ENCODE assay signal across 22 cellular contexts in the genomic region with DNA sequence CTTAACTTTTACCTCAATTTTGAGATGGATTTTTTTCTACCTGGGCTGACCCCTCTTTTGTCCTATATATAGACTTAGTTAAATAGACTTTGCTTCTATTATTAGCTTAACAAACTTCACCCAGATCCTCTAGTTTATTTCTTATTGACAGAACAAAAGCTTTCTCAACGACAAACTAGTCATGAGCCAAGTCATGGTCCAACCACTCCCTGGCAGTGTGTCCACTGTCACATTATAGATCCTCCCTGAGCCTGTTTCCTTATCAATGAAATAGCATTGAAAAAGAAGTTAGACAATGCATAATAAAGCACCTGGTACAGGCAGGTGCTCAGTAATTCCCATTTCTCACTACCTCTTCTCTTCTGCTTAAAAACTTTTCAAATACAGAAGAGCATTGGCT.
"Had no signal": no experiment of that assay in that cellular context is flagged by ENCODE, and none has a peak within 500 bp of the region (broad histone marks: within the 10 kb centered on the region; RNA-seq: fewer than 3 reads in every experiment).

No MANE protein-coding gene starts in this region.

- H3K4me3 ChIP-seq: dorsolateral prefrontal cortex, gastrocnemius medialis, left lung, mucosa of descending colon, psoas muscle, sigmoid colon, testis, tibial artery had no signal

- H3K9me3 ChIP-seq: gastrocnemius medialis, left lung, mucosa of descending colon, psoas muscle, sigmoid colon, testis, tibial artery had no signal

- FAIRE-seq: colon, kidney, urothelium cell line had no signal

- H3K27ac ChIP-seq: dorsolateral prefrontal cortex, gastrocnemius medialis, left lung, psoas muscle, sigmoid colon, testis, tibial artery had no signal

- H3K36me3 ChIP-seq: gastrocnemius medialis, left lung, sigmoid colon, tibial artery had no signal

- DNase-seq: dorsolateral prefrontal cortex; effector CD4-positive, alpha-beta T cell; gastrocnemius medialis; head of caudate nucleus; kidney; left lung; mesenchymal stem cell; mucosa of descending colon; naive thymus-derived CD4-positive, alpha-beta T cell; nephron progenitor cell; nucleus accumbens; psoas muscle; right cardiac atrium; sigmoid colon; stimulated activated CD4-positive, alpha-beta T cell treated with anti-CD3 and anti-CD28 coated beads, Interleukin-2, amount 100 ng/mL, for 24 hours; stimulated activated CD4-positive, alpha-beta T cell treated with anti-CD3 and anti-CD28 coated beads, Interleukin-4, amount 100 ng/mL, for 24 hours; stimulated activated naive CD8-positive, alpha-beta T cell treated with anti-CD3 and anti-CD28 coated beads, Interleukin-15, Interleukin-2, amounts not matched to agents 100 U/mL and 50 U/mL, for 24 hours; substantia nigra; testis; tibial artery had no signal

- H3K4me1 ChIP-seq: gastrocnemius medialis, left lung, psoas muscle, testis, tibial artery had no signal

- H3K27me3 ChIP-seq: gastrocnemius medialis, left lung, sigmoid colon, testis, tibial artery had no signal
